In the genomic region with DNA sequence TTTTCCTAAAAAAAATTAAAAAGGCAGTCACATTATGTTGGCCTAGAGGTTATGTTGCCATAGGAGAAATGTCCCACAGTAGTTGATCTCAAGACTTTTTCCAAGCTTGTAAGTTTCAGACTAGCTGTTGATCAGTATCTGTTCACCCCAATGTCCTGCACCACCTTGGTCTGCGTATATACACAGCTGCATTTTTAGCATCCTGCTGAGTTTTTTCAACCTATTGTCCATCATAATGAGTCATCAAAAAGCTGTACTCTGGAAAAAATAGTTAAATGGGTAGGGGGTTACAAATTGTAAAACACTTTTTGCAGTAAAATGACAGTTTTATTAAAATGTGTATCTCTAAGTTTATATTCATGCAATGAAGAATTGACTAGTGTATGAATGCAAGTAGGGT, we compare ENCODE assay signal across 20 cellular contexts. TPM values are rescaled to one million over a fixed set of nuclear protein-coding genes. Genes with fewer than 3 reads are reported as not detected.
DNase-seq lines count a peak whose midpoint lies in the region; ATAC-seq lines count a peak whose summit lies in the region.
"Had no signal": no experiment of that assay in that cellular context is flagged by ENCODE, and none has a peak within 500 bp of the region (broad histone marks: within the 10 kb centered on the region; RNA-seq: fewer than 3 reads in every experiment).

No MANE protein-coding gene starts in this region.

- H3K4me1 ChIP-seq in SJCRH30: peaks cover 11% of the 10 kb centered on the region

- H3K27ac ChIP-seq in SJCRH30: peak overlapping the region; percentile 0; the same call in 1 of the 2 replicates

- peaks cover 15% of the 10 kb centered on the region; the same call in 1 of the 2 replicates for H3K36me3 ChIP-seq in SJCRH30

- no peaks in the 10 kb centered on the region for H3K9me3 ChIP-seq in SJCRH30 (replicated peaks)

- H3K4me3 Mint-ChIP-seq in stimulated activated naive CD8-positive, alpha-beta T cell treated with anti-CD3 and anti-CD28 coated beads, Interleukin-15, amount 100 ng/mL, for 72 hours: no peak overlapping the region
- H3K4me3 Mint-ChIP-seq: CD8-positive, alpha-beta T cell had no signal

- H3K9me3 Mint-ChIP-seq in stimulated activated naive CD8-positive, alpha-beta T cell treated with anti-CD3 and anti-CD28 coated beads, Interleukin-15, amount 100 ng/mL, for 72 hours: no peaks in the 10 kb centered on the region
- H3K9me3 Mint-ChIP-seq: CD8-positive, alpha-beta T cell had no signal

- peaks cover 21% of the 10 kb centered on the region for H3K27me3 Mint-ChIP-seq in stimulated activated naive CD8-positive, alpha-beta T cell treated with anti-CD3 and anti-CD28 coated beads, Interleukin-15, amount 100 ng/mL, for 72 hours

- no peaks in the 10 kb centered on the region for H3K4me1 Mint-ChIP-seq in stimulated activated naive CD8-positive, alpha-beta T cell treated with anti-CD3 and anti-CD28 coated beads, Interleukin-15, amount 100 ng/mL, for 72 hours

- no peak overlapping the region for H3K4me3 ChIP-seq in SJCRH30
- H3K4me3 ChIP-seq: GM12878 had no signal

- no peak for ATAC-seq in stimulated activated naive CD8-positive, alpha-beta T cell treated with anti-CD3 and anti-CD28 coated beads, Interleukin-15, amount 100 ng/mL, for 72 hours
- no peak for ATAC-seq in HG03521 (IDR thresholded peaks at IDR 0.05; ENCODE audit: unreplicated experiment)
- ATAC-seq: CD8-positive, alpha-beta T cell; GM12878; HCT116 had no signal

- DNase-seq in HT1080 (ENCODE audit: low read depth): peak; percentile 45
- DNase-seq in SJCRH30: peak in 1 of 2 experiments; percentile 5
- DNase-seq in dermis microvascular lymphatic vessel endothelial cell (ENCODE audit: low read depth in 2 of 2): peak; percentile 17 to 82
- peak; percentile 26 for DNase-seq in pulmonary artery endothelial cell (ENCODE audit: low read depth, low spot score)
- no peak for DNase-seq in iPS-NIHi7 (ENCODE audit: extremely low spot score)
- no peak for DNase-seq in stimulated activated naive CD8-positive, alpha-beta T cell treated with anti-CD3 and anti-CD28 coated beads, Interleukin-15, amount 100 ng/mL, for 72 hours
- DNase-seq: CD8-positive, alpha-beta T cell; GDM1; KG1; NCI-H1092; NCI-H1694 treated with DMSO at 0.1 percent for 48 hours; NCI-H2107; NCI-H526 treated with DMSO at 0.1 percent for 48 hours; NK-92 treated with Interleukin-12 subunit alpha and Interleukin-12 subunit beta, amount 100 ng/mL, for 24 hours; OCI-M1; RPMI8226; SIG-M5 had no signal

- no peaks in the 10 kb centered on the region for H3K27me3 ChIP-seq in SJCRH30

- H3K27ac Mint-ChIP-seq in stimulated activated naive CD8-positive, alpha-beta T cell treated with anti-CD3 and anti-CD28 coated beads, Interleukin-15, amount 100 ng/mL, for 72 hours: no peak overlapping the region
- H3K27ac Mint-ChIP-seq: CD8-positive, alpha-beta T cell had no signal

RNA-seq across cellular contexts. Expression of a gene that starts 53.2 kb away (rescaled TPM):
- total RNA-seq in HT1080 (2014; rRNA removed; shearing (Covaris generic)): not detected in 2 replicates
- 0.40 and 0.50 TPM in 2 replicates for polyA plus RNA-seq in HT1080 (2015; cell fraction: cytosol; rRNA removed)
- 0.42 and 0.73 TPM in 2 replicates for polyA plus RNA-seq in HT1080 (2015; cell fraction: nucleus; rRNA removed)
- total RNA-seq in SJCRH30 (2014; rRNA removed; shearing (Covaris generic)): not detected in 2 replicates
- 0.76 and 1.4 TPM in 2 replicates for total RNA-seq in dermis microvascular lymphatic vessel endothelial cell
- total RNA-seq in pulmonary artery endothelial cell: 12.0 and 15.4 TPM in 2 replicates
- total RNA-seq: GM12878 had no signal
- polyA plus RNA-seq: GM12878 had no signal

Comparison
In these comparisons a context has a peak if more than half of its experiments do, and no peak if none do; other contexts are left out.
1. DNase-seq: peak in HT1080 (single experiment), dermis microvascular lymphatic vessel endothelial cell (2 of 2) and pulmonary artery endothelial cell (single experiment); none in iPS-NIHi7 (single experiment) and stimulated activated naive CD8-positive, alpha-beta T cell treated with anti-CD3 and anti-CD28 coated beads, Interleukin-15, amount 100 ng/mL, for 72 hours (0 of 2).